ENCODE assay signal across 8 cellular contexts in genomic region chr5:138033275-138033808, GRCh38. TPM values are rescaled to one million over a fixed set of nuclear protein-coding genes. Genes with fewer than 3 reads are reported as not detected.
DNase-seq lines count a peak whose midpoint lies in the region; ATAC-seq and TF ChIP-seq lines count a peak whose summit lies in the region.

No MANE protein-coding gene starts in this region.

- peaks cover 43 to 56% (median 53%) of the 10 kb centered on the region in 3 donors for H3K4me1 Mint-ChIP-seq in CD8-positive, alpha-beta memory T cell

- peak overlapping the region; percentile 94 for H3K4me2 ChIP-seq in osteoblast (ENCODE audit: insufficient read depth, low read length)

- H3K27me3 Mint-ChIP-seq in CD8-positive, alpha-beta memory T cell, result no peaks in the 10 kb centered on the region

- H2AFZ ChIP-seq in osteoblast (ENCODE audit: low read length), result peak overlapping the region; percentile 93

- ATAC-seq in GM19372 (IDR thresholded peaks at IDR 0.05; ENCODE audit: low read depth, unreplicated experiment) (peak; percentile 12), HG03469 (IDR thresholded peaks at IDR 0.05; ENCODE audit: unreplicated experiment) (peak; percentile 1)

- H3K9me3 Mint-ChIP-seq in CD8-positive, alpha-beta memory T cell, result no peaks in the 10 kb centered on the region

- H3K36me3 Mint-ChIP-seq in CD8-positive, alpha-beta memory T cell, result peaks cover 0 to 11% (median 0%) of the 10 kb centered on the region in 3 donors

- POLR2A ChIA-PET in CD8-positive, alpha-beta memory T cell (lab: Charles Lee), result no interaction called here

- peak overlapping the region; percentile 93 to 100 (median 99) for H3K4me3 Mint-ChIP-seq in CD8-positive, alpha-beta memory T cell

- TF ChIP-seq CTCF in fibroblast of mammary gland (conservative IDR thresholded peaks at IDR 0.05; ENCODE audit: control insufficient read depth, insufficient read depth, low read depth, low read length) (no peak), osteoblast (IDR thresholded peaks at IDR 0.05; ENCODE audit: extremely low read depth, low read depth, low read length) (no peak)

- H3K27ac Mint-ChIP-seq in CD8-positive, alpha-beta memory T cell, result peak overlapping the region; percentile 94 to 100 (median 99)

- DNase-seq in CD8-positive, alpha-beta memory T cell, result no peak
- peak; percentile 65 for DNase-seq in SW480 (ENCODE audit: low spot score)
- DNase-seq in fibroblast of mammary gland (ENCODE audit: low read depth), result no peak
- DNase-seq in osteoblast (ENCODE audit: insufficient read length, low spot score, missing footprints), result no peak
- no peak for DNase-seq in NCI-H1048 (lab: John Stamatoyannopoulos, UW)
- no peak for DNase-seq in SIG-M5 (lab: John Stamatoyannopoulos, UW)

- peaks cover 33% of the 10 kb centered on the region for H4K20me1 ChIP-seq in osteoblast (ENCODE audit: insufficient read depth, low read length)

- H3K27ac ChIP-seq in CD8-positive, alpha-beta memory T cell (ENCODE audit: low read depth, low read length), result peak overlapping the region; percentile 95
- H3K27ac ChIP-seq in osteoblast (ENCODE audit: low read depth, low read length), result peak overlapping the region; percentile 94

- peaks cover 51% of the 10 kb centered on the region for H3K4me1 ChIP-seq in CD8-positive, alpha-beta memory T cell (ENCODE audit: insufficient read depth, low read length)
- H3K4me1 ChIP-seq in osteoblast (ENCODE audit: insufficient read depth, low read length), result peaks cover 24% of the 10 kb centered on the region

- CTCF ChIA-PET in CD8-positive, alpha-beta memory T cell (lab: Charles Lee), result interaction anchor here (0.8 to 4.4 kb wide), 2 partner anchors 14 to 35 kb away, joined by 3 to 34 read pairs; no protein-coding TSS in a partner anchor

- no peaks in the 10 kb centered on the region for H3K9me3 ChIP-seq in CD8-positive, alpha-beta memory T cell (ENCODE audit: low read length)
- H3K9me3 ChIP-seq in osteoblast (ENCODE audit: low read depth, low read length), result no peaks in the 10 kb centered on the region

- no peaks in the 10 kb centered on the region for H3K36me3 ChIP-seq in CD8-positive, alpha-beta memory T cell (ENCODE audit: insufficient read depth, low read length)
- H3K36me3 ChIP-seq in osteoblast (ENCODE audit: insufficient read depth, low read length), result no peaks in the 10 kb centered on the region

- H3K79me2 ChIP-seq in osteoblast (ENCODE audit: insufficient read depth, low read length), result peaks cover 45% of the 10 kb centered on the region

- no peaks in the 10 kb centered on the region for H3K27me3 ChIP-seq in CD8-positive, alpha-beta memory T cell (ENCODE audit: insufficient read depth, low read length, poor library complexity, severe bottlenecking)
- H3K27me3 ChIP-seq in osteoblast (ENCODE audit: insufficient read depth, low read length), result no peaks in the 10 kb centered on the region

- H3K4me3 ChIP-seq in CD8-positive, alpha-beta memory T cell (ENCODE audit: low read length), result peak overlapping the region; percentile 94
- H3K4me3 ChIP-seq in fibroblast of mammary gland (ENCODE audit: control insufficient read depth, low read depth, low read length) (peak overlapping the region; percentile 91), osteoblast (ENCODE audit: insufficient read depth, low read length) (peak overlapping the region; percentile 98)

RNA-seq across cellular contexts. Expression of gene FAM13B, which starts 0.5 kb away (rescaled TPM):
- total RNA-seq in CD8-positive, alpha-beta memory T cell, result 10 to 100 TPM; 25.3 to 28.9 TPM
- polyA plus RNA-seq in CD8-positive, alpha-beta memory T cell, result 37.2 TPM
- total RNA-seq in osteoblast, result 55.7 and 59.7 TPM in 2 replicates

RNA-seq across cellular contexts. Expression of gene WNT8A, which starts 50.5 kb away (rescaled TPM):
- total RNA-seq in CD8-positive, alpha-beta memory T cell, result not detected
- not detected for polyA plus RNA-seq in CD8-positive, alpha-beta memory T cell
- not detected in 2 replicates for total RNA-seq in osteoblast
